Comparison of ENCODE assay signal across 1 cellular context in genomic region chr2:57881998-57882884, GRCh38.
TF ChIP-seq lines count a peak whose summit lies in the region.

No MANE protein-coding gene starts in this region.

TF ChIP-seq in GM23338, 12 proteins besides CTCF, POLR2A, EP300 and RAD21 (continued from another document):
- TF ChIP-seq, protein P1, sequence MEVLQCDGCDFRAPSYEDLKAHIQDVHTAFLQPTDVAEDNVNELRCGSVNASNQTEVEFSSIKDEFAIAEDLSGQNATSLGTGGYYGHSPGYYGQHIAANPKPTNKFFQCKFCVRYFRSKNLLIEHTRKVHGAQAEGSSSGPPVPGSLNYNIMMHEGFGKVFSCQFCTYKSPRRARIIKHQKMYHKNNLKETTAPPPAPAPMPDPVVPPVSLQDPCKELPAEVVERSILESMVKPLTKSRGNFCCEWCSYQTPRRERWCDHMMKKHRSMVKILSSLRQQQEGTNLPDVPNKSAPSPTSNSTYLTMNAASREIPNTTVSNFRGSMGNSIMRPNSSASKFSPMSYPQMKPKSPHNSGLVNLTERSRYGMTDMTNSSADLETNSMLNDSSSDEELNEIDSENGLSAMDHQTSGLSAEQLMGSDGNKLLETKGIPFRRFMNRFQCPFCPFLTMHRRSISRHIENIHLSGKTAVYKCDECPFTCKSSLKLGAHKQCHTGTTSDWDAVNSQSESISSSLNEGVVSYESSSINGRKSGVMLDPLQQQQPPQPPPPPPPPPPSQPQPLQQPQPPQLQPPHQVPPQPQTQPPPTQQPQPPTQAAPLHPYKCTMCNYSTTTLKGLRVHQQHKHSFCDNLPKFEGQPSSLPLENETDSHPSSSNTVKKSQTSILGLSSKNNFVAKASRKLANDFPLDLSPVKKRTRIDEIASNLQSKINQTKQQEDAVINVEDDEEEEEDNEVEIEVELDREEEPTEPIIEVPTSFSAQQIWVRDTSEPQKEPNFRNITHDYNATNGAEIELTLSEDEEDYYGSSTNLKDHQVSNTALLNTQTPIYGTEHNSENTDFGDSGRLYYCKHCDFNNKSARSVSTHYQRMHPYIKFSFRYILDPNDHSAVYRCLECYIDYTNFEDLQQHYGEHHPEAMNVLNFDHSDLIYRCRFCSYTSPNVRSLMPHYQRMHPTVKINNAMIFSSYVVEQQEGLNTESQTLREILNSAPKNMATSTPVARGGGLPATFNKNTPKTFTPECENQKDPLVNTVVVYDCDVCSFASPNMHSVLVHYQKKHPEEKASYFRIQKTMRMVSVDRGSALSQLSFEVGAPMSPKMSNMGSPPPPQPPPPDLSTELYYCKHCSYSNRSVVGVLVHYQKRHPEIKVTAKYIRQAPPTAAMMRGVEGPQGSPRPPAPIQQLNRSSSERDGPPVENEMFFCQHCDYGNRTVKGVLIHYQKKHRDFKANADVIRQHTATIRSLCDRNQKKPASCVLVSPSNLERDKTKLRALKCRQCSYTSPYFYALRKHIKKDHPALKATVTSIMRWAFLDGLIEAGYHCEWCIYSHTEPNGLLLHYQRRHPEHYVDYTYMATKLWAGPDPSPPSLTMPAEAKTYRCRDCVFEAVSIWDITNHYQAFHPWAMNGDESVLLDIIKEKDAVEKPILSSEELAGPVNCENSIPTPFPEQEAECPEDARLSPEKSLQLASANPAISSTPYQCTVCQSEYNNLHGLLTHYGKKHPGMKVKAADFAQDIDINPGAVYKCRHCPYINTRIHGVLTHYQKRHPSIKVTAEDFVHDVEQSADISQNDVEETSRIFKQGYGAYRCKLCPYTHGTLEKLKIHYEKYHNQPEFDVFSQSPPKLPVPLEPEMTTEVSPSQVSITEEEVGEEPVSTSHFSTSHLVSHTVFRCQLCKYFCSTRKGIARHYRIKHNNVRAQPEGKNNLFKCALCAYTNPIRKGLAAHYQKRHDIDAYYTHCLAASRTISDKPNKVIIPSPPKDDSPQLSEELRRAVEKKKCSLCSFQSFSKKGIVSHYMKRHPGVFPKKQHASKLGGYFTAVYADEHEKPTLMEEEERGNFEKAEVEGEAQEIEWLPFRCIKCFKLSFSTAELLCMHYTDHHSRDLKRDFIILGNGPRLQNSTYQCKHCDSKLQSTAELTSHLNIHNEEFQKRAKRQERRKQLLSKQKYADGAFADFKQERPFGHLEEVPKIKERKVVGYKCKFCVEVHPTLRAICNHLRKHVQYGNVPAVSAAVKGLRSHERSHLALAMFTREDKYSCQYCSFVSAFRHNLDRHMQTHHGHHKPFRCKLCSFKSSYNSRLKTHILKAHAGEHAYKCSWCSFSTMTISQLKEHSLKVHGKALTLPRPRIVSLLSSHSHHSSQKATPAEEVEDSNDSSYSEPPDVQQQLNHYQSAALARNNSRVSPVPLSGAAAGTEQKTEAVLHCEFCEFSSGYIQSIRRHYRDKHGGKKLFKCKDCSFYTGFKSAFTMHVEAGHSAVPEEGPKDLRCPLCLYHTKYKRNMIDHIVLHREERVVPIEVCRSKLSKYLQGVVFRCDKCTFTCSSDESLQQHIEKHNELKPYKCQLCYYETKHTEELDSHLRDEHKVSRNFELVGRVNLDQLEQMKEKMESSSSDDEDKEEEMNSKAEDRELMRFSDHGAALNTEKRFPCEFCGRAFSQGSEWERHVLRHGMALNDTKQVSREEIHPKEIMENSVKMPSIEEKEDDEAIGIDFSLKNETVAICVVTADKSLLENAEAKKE (CRISPR knock-in tag; IDR thresholded peaks at IDR 0.05): no peak
- TF ChIP-seq STAT1 (IDR thresholded peaks at IDR 0.05; ENCODE audit: unreplicated experiment) (no peak), EZH2phosphoT487 (IDR thresholded peaks at IDR 0.05; ENCODE audit: unreplicated experiment) (no peak), ZNF114 (CRISPR knock-in tag; IDR thresholded peaks at IDR 0.05) (no peak), NANOG (IDR thresholded peaks at IDR 0.05; ENCODE audit: borderline replicate concordance) (no peak), POLR2AphosphoS5 (IDR thresholded peaks at IDR 0.05; ENCODE audit: low read depth) (no peak), JUNB (IDR thresholded peaks at IDR 0.05; ENCODE audit: unreplicated experiment) (no peak), ZNF331 (CRISPR knock-in tag; IDR thresholded peaks at IDR 0.05; ENCODE audit: low read depth) (no peak), EZH2 (IDR thresholded peaks at IDR 0.05; ENCODE audit: low read depth, unreplicated experiment) (no peak)
- TF ChIP-seq, protein P2, sequence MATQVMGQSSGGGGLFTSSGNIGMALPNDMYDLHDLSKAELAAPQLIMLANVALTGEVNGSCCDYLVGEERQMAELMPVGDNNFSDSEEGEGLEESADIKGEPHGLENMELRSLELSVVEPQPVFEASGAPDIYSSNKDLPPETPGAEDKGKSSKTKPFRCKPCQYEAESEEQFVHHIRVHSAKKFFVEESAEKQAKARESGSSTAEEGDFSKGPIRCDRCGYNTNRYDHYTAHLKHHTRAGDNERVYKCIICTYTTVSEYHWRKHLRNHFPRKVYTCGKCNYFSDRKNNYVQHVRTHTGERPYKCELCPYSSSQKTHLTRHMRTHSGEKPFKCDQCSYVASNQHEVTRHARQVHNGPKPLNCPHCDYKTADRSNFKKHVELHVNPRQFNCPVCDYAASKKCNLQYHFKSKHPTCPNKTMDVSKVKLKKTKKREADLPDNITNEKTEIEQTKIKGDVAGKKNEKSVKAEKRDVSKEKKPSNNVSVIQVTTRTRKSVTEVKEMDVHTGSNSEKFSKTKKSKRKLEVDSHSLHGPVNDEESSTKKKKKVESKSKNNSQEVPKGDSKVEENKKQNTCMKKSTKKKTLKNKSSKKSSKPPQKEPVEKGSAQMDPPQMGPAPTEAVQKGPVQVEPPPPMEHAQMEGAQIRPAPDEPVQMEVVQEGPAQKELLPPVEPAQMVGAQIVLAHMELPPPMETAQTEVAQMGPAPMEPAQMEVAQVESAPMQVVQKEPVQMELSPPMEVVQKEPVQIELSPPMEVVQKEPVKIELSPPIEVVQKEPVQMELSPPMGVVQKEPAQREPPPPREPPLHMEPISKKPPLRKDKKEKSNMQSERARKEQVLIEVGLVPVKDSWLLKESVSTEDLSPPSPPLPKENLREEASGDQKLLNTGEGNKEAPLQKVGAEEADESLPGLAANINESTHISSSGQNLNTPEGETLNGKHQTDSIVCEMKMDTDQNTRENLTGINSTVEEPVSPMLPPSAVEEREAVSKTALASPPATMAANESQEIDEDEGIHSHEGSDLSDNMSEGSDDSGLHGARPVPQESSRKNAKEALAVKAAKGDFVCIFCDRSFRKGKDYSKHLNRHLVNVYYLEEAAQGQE (IDR thresholded peaks at IDR 0.05; ENCODE audit: unreplicated experiment): no peak
